Comparison of ENCODE assay signal across 1 cellular context in genomic region chr19:2469102-2469914, GRCh38.
TF ChIP-seq lines count a peak whose summit lies in the region.

No MANE protein-coding gene starts in this region.

TF ChIP-seq in H1, 55 proteins besides CTCF, POLR2A, EP300 and RAD21:
- TF ChIP-seq USF2 (IDR thresholded peaks at IDR 0.05; ENCODE audit: low read length) (no peak), KDM1A (IDR thresholded peaks at IDR 0.05; ENCODE audit: borderline replicate concordance, low read length) (peak; percentile 43; the same call in 1 of the 2 replicates), MAFK (IDR thresholded peaks at IDR 0.05; ENCODE audit: low read depth, low read length) (peak; percentile 51; the same call in 1 of the 2 replicates), BACH1 (IDR thresholded peaks at IDR 0.05; ENCODE audit: low read length) (peak; percentile 72)
